8 cellular contexts compared by ENCODE assay signal in the genomic region with DNA sequence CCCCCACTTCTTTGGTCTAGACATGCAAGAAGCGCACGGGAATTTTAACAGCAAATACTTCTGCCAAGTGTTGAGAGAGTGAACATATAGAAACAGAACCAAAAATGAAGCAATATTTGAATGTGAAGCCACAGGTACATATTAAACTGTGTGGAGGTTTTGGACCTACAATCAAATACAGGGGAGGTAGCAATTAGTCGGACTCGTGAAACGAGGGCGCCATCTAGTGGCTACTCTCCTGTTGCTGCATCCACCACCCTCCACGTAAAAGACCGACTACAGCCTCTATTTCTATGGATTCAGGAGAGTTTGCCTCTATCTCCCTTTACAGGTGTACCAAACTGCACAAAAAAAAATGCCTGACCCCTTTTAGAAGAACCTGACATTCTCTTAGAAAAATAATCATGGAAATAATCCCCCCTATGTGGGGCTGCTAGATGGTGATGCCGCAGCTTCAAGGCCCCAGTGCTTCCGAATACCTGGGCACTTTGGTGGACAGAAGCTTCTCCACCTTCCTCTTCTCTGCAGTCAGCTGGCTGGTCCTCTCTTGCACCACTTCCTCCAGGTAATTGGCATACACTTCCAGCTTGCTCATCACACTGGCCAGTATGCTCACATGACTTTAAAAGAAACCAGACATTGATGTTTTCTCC. TPM values are rescaled to one million over a fixed set of nuclear protein-coding genes. Genes with fewer than 3 reads are reported as not detected.
A peak's percentile ranks its signal among the peaks of the same experiment; 100 is the strongest.
DNase-seq lines count a peak whose midpoint lies in the region; ATAC-seq and TF ChIP-seq lines count a peak whose summit lies in the region.

No MANE protein-coding gene starts in this region.

- intact Hi-C loops in adrenal gland (cut with DNase I), result loop anchor here (5.0 to 10.0 kb wide), 3 partner anchors 117 to 150 kb away; no protein-coding TSS in a partner anchor
- intact Hi-C loops in left ventricle myocardium inferior (cut with micrococcal nuclease), result loop anchor here (10.0 kb wide), 1 partner anchor 130 kb away; the partner anchor contains the start of gene GPAM

- ATAC-seq in GM21717 (IDR thresholded peaks at IDR 0.05; ENCODE audit: unreplicated experiment), result peak; percentile 84
- no peak for ATAC-seq in GM21786 (IDR thresholded peaks at IDR 0.05; ENCODE audit: unreplicated experiment)

- H3K9me3 ChIP-seq in adrenal gland (replicated peaks in 1 of 3) (no peaks in the 10 kb centered on the region), left ventricle myocardium inferior (replicated peaks) (no peaks in the 10 kb centered on the region)

- 24 to 29% (median 27%) methylated on average over 10 of the region's 10 CpGs for WGBS in adrenal gland, 4 donors

- TF ChIP-seq CTCF in adrenal gland (IDR thresholded peaks at IDR 0.05) (peak; percentile 82 to 95 (median 86)), left ventricle myocardium inferior (IDR thresholded peaks at IDR 0.05; ENCODE audit: borderline replicate concordance) (peak; percentile 94), retinal pigment epithelial cell (conservative IDR thresholded peaks at IDR 0.05; ENCODE audit: low read depth, low read length) (peak; percentile 91)

- H3K36me3 ChIP-seq in adrenal gland (replicated peaks in 1 of 2), result no peaks in the 10 kb centered on the region
- no peaks in the 10 kb centered on the region for H3K36me3 ChIP-seq in left ventricle myocardium inferior

- peak; percentile 84 for DNase-seq in DMS53 (lab: John Stamatoyannopoulos, UW)
- DNase-seq in LoVo (ENCODE audit: low spot score), result peak; percentile 76
- DNase-seq in SW480 (ENCODE audit: low spot score), result peak; percentile 50
- peak; percentile 65 to 93 (median 85) for DNase-seq in adrenal gland
- peak; percentile 70 for DNase-seq in left ventricle myocardium inferior
- DNase-seq in retinal pigment epithelial cell (ENCODE audit: low read depth), result no peak

- TF ChIP-seq POLR2A in adrenal gland (IDR thresholded peaks at IDR 0.05), result no peak

- H3K4me3 ChIP-seq in adrenal gland, result no peak overlapping the region
- no peak overlapping the region for H3K4me3 ChIP-seq in left ventricle myocardium inferior
- H3K4me3 ChIP-seq in retinal pigment epithelial cell (ENCODE audit: low read length), result no peak overlapping the region

- H3K27ac ChIP-seq in adrenal gland (no peak overlapping the region), left ventricle myocardium inferior (replicated peaks) (no peak overlapping the region)

- H3K4me1 ChIP-seq in adrenal gland (replicated peaks in 1 of 2) (no peaks in the 10 kb centered on the region), left ventricle myocardium inferior (no peaks in the 10 kb centered on the region)

- H3K27me3 ChIP-seq in adrenal gland (peaks cover 8% of the 10 kb centered on the region), left ventricle myocardium inferior (ENCODE audit: low read depth) (peaks cover 9% of the 10 kb centered on the region)

RNA-seq across cellular contexts. Expression of gene TECTB, which starts 31.7 kb away (rescaled TPM):
- total RNA-seq in adrenal gland (not detected), left ventricle myocardium inferior (not detected)
- not detected for polyA plus RNA-seq in adrenal gland

RNA-seq across cellular contexts. Expression of gene ACSL5, which starts 59.0 kb away (rescaled TPM):
- total RNA-seq in adrenal gland, result 1 to 10 TPM; 2.1 to 8.6 (median 6.7) TPM
- 1 to 10 TPM; 4.9 to 7.5 (median 7.4) TPM for polyA plus RNA-seq in adrenal gland
- total RNA-seq in left ventricle myocardium inferior, result 5.6 TPM
